Comparison of ENCODE assay signal across 1 cellular context in the genomic region with DNA sequence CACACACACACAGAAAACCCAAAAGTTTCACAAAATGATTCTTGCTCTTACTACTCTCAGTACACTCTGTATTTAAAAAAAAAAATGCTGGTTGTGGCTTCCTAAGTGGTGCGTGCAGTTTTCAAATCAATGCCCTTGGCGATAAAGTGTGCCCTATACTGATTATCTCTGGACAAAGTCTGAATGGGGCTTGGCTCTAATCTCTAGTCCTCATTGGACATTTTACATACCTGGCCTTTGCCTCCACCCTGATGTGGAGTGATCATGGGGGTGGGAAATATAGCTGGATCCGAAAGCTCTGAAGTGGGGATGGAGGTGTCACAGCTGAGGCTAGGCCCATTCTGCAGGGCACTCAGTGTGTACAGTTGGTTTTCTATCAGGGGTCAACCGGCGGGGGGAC.
TF ChIP-seq lines count a peak whose summit lies in the region.

No MANE protein-coding gene starts in this region.

TF ChIP-seq in H1, 55 proteins besides CTCF, POLR2A, EP300 and RAD21:
- no peak for TF ChIP-seq SIX5 (IDR thresholded peaks at IDR 0.05; ENCODE audit: low read depth, low read length)
- no peak for TF ChIP-seq SIRT6 (IDR thresholded peaks at IDR 0.05; ENCODE audit: low read length)
- no peak for TF ChIP-seq HDAC6 (IDR thresholded peaks at IDR 0.05; ENCODE audit: low read depth, low read length)
- no peak for TF ChIP-seq SP1 (IDR thresholded peaks at IDR 0.05; ENCODE audit: low read depth, low read length)
- TF ChIP-seq KDM5A (IDR thresholded peaks at IDR 0.05; ENCODE audit: low read length), result no peak
- no peak for TF ChIP-seq ZNF274 (IDR thresholded peaks at IDR 0.05; ENCODE audit: borderline replicate concordance, extremely low read depth, low read length)
